Comparison of ENCODE assay signal across 17 cellular contexts in the genomic region with DNA sequence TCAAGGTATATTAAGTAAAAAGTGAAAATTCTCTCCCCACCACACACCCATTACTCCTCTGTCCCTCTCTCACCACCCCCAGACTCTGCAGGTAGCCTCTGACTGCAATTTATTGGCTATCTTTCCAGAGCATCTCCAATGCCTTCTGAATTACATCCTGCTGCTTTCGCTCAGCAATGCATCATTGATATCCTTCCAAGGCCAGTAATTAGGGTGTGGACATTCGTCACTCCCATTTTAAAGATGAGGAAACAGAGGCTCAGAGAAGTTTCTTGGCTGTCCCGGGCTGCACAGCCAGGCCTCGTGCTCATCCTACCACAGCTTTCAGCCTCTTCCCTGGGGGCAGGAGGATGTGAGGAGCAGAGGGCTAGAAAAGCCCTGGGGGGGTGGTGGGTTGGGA. TPM values are rescaled to one million over a fixed set of nuclear protein-coding genes. Genes with fewer than 3 reads are reported as not detected.
DNase-seq lines count a peak whose midpoint lies in the region; ATAC-seq and TF ChIP-seq lines count a peak whose summit lies in the region.
"Had no signal": no experiment of that assay in that cellular context is flagged by ENCODE, and none has a peak within 500 bp of the region (broad histone marks: within the 10 kb centered on the region; RNA-seq: fewer than 3 reads in every experiment).

No MANE protein-coding gene starts in this region.

- H3K27ac Mint-ChIP-seq in endodermal cell (peak overlapping the region; percentile 64), neural progenitor cell (peak overlapping the region; percentile 90)
- H3K27ac Mint-ChIP-seq in activated naive CD8-positive, alpha-beta T cell treated with anti-CD3 and anti-CD28 coated beads, Interleukin-2, amount 50 U/mL, for 24 hours: no peak overlapping the region
- H3K27ac Mint-ChIP-seq: activated T-helper 2 cell treated with anti-CD3 and anti-CD28 coated beads, Interferon-gamma antibody, Interleukin-2, Interleukin-4, amounts not matched to agents 10 μg/mL and 5 μg/mL and 100 μg/mL, durations not matched to agents 14 hours and 24 hours and 36 hours; CD8-positive, alpha-beta T cell; natural killer cell treated with Interleukin-12 subunit alpha and Interleukin-12 subunit beta and Interleukin-15 and Interleukin-18, amount 100 ng/mL, for 72 hours; T-helper 17 cell had no signal

- ATAC-seq in left cardiac atrium: no peak
- ATAC-seq in aorta (ENCODE audit: low FRiP score): no peak
- ATAC-seq in mucosa of descending colon: no peak
- ATAC-seq in activated naive CD8-positive, alpha-beta T cell treated with anti-CD3 and anti-CD28 coated beads, Interleukin-2, amount 50 U/mL, for 24 hours: no peak
- no peak for ATAC-seq in HG03521 (IDR thresholded peaks at IDR 0.05; ENCODE audit: unreplicated experiment)
- ATAC-seq: CD8-positive, alpha-beta T cell; natural killer cell treated with Interleukin-12 subunit alpha and Interleukin-12 subunit beta and Interleukin-15 and Interleukin-18, amount 100 ng/mL, for 72 hours; T-helper 17 cell had no signal

- H2AFZ ChIP-seq in neural progenitor cell (replicated peaks): no peak overlapping the region

- WGBS in endodermal cell (ENCODE audit: insufficient coverage in 1 of 2, insufficient read length in 1 of 2), 2 experiments: 70 to 90% methylated on average over 2 to 4 of the region's 4 CpGs
- 61 to 64% methylated on average over 4 of the region's 4 CpGs for WGBS in aorta, 2 donors

- H3K27me3 Mint-ChIP-seq in endodermal cell (ENCODE audit: insufficient read depth) (peaks cover 2% of the 10 kb centered on the region), neural progenitor cell (ENCODE audit: insufficient read depth, low read depth) (peaks cover 24% of the 10 kb centered on the region)
- no peaks in the 10 kb centered on the region for H3K27me3 Mint-ChIP-seq in activated naive CD8-positive, alpha-beta T cell treated with anti-CD3 and anti-CD28 coated beads, Interleukin-2, amount 50 U/mL, for 24 hours
- H3K27me3 Mint-ChIP-seq: natural killer cell treated with Interleukin-12 subunit alpha and Interleukin-12 subunit beta and Interleukin-15 and Interleukin-18, amount 100 ng/mL, for 72 hours had no signal

- no peak overlapping the region for H3K9ac ChIP-seq in endodermal cell (ENCODE audit: extremely low read depth, low read length, poor library complexity, severe bottlenecking)
- no peak overlapping the region for H3K9ac ChIP-seq in neural progenitor cell

- peak overlapping the region; percentile 36 for H3K4me2 ChIP-seq in neural progenitor cell

- H3K9me3 Mint-ChIP-seq in endodermal cell (no peaks in the 10 kb centered on the region), neural progenitor cell (no peaks in the 10 kb centered on the region)
- H3K9me3 Mint-ChIP-seq in activated naive CD8-positive, alpha-beta T cell treated with anti-CD3 and anti-CD28 coated beads, Interleukin-2, amount 50 U/mL, for 24 hours: no peaks in the 10 kb centered on the region
- H3K9me3 Mint-ChIP-seq: activated T-helper 2 cell treated with anti-CD3 and anti-CD28 coated beads, Interferon-gamma antibody, Interleukin-2, Interleukin-4, amounts not matched to agents 10 μg/mL and 5 μg/mL and 100 μg/mL, durations not matched to agents 14 hours and 24 hours and 36 hours; CD8-positive, alpha-beta T cell; natural killer cell treated with Interleukin-12 subunit alpha and Interleukin-12 subunit beta and Interleukin-15 and Interleukin-18, amount 100 ng/mL, for 72 hours had no signal

- intact Hi-C loops in left ventricle myocardium inferior (cut with micrococcal nuclease) (no loop called here), left cardiac atrium (cut with DNase I) (no loop called here), aorta (cut with DNase I) (loop anchor here in 1 of 2 donors (1.0 kb wide), 1 partner anchor 24 kb away; a partner anchor contains a TSS), mucosa of descending colon (cut with DNase I, micrococcal nuclease) (no loop called here)

- H3K9me3 ChIP-seq in left ventricle myocardium inferior (replicated peaks) (no peaks in the 10 kb centered on the region), endodermal cell (ENCODE audit: control insufficient read depth, low read length) (no peaks in the 10 kb centered on the region), neural progenitor cell (ENCODE audit: low read depth) (no peaks in the 10 kb centered on the region), aorta (ENCODE audit: control insufficient read depth, low read length) (no peaks in the 10 kb centered on the region), mucosa of descending colon (no peaks in the 10 kb centered on the region)
- H3K9me3 ChIP-seq: adrenal gland had no signal

- peaks cover 11% of the 10 kb centered on the region for H4K20me1 ChIP-seq in neural progenitor cell (ENCODE audit: low read depth)

- no peak for DNase-seq in left ventricle myocardium inferior
- DNase-seq in left cardiac atrium: no peak
- no peak for DNase-seq in endodermal cell
- no peak for DNase-seq in neural progenitor cell (ENCODE audit: low spot score)
- DNase-seq in aorta: peak in 1 of 2 donors; percentile 40
- no peak for DNase-seq in mucosa of descending colon
- no peak for DNase-seq in activated naive CD8-positive, alpha-beta T cell treated with anti-CD3 and anti-CD28 coated beads, Interleukin-2, amount 50 U/mL, for 24 hours
- DNase-seq: CD8-positive, alpha-beta T cell; DND-41; NCI-H2227 treated with DMSO at 0.1 percent for 48 hours; NK-92 treated with Interleukin-12 subunit alpha and Interleukin-12 subunit beta, amount 100 ng/mL, for 24 hours; stimulated activated naive CD4-positive, alpha-beta T cell; T-helper 17 cell had no signal

- H3K4me3 ChIP-seq in left ventricle myocardium inferior (no peak overlapping the region), endodermal cell (ENCODE audit: low read length) (no peak overlapping the region), neural progenitor cell (no peak overlapping the region), aorta (ENCODE audit: low read length in 2 of 2) (no peak overlapping the region), mucosa of descending colon (no peak overlapping the region)
- H3K4me3 ChIP-seq: adrenal gland had no signal

- H3K36me3 ChIP-seq in left ventricle myocardium inferior: no peaks in the 10 kb centered on the region
- H3K36me3 ChIP-seq in endodermal cell (ENCODE audit: control insufficient read depth, insufficient read depth, low read length): no peaks in the 10 kb centered on the region
- no peaks in the 10 kb centered on the region for H3K36me3 ChIP-seq in neural progenitor cell
- H3K36me3 ChIP-seq in aorta (ENCODE audit: control insufficient read depth in 1 of 2, insufficient read depth in 2 of 2, low read length in 1 of 2): no peaks in the 10 kb centered on the region
- H3K36me3 ChIP-seq in mucosa of descending colon (ENCODE audit: low read depth): no peaks in the 10 kb centered on the region
- H3K36me3 ChIP-seq: adrenal gland had no signal

- H3K4me1 Mint-ChIP-seq in endodermal cell (peaks cover 31% of the 10 kb centered on the region), neural progenitor cell (peaks cover 75% of the 10 kb centered on the region)
- no peaks in the 10 kb centered on the region for H3K4me1 Mint-ChIP-seq in activated naive CD8-positive, alpha-beta T cell treated with anti-CD3 and anti-CD28 coated beads, Interleukin-2, amount 50 U/mL, for 24 hours

- no peaks in the 10 kb centered on the region for H3K27me3 ChIP-seq in left ventricle myocardium inferior (ENCODE audit: low read depth)
- no peaks in the 10 kb centered on the region for H3K27me3 ChIP-seq in endodermal cell (ENCODE audit: control insufficient read depth, insufficient read depth, low read length, poor library complexity, severe bottlenecking)
- peaks cover 31% of the 10 kb centered on the region for H3K27me3 ChIP-seq in neural progenitor cell
- H3K27me3 ChIP-seq in aorta (ENCODE audit: control insufficient read depth in 1 of 2, insufficient read depth in 2 of 2, low read length in 1 of 2): no peaks in the 10 kb centered on the region
- H3K27me3 ChIP-seq: adrenal gland had no signal

- H3K4me1 ChIP-seq in left ventricle myocardium inferior: peaks cover 54% of the 10 kb centered on the region
- peaks cover 22% of the 10 kb centered on the region for H3K4me1 ChIP-seq in endodermal cell (ENCODE audit: control insufficient read depth, insufficient read depth, low read length)
- peaks cover 44% of the 10 kb centered on the region for H3K4me1 ChIP-seq in neural progenitor cell
- no peaks in the 10 kb centered on the region for H3K4me1 ChIP-seq in aorta (ENCODE audit: control insufficient read depth in 1 of 2, insufficient read depth in 2 of 2, low read length in 2 of 2)
- no peaks in the 10 kb centered on the region for H3K4me1 ChIP-seq in mucosa of descending colon (ENCODE audit: low read depth)

- H3K36me3 Mint-ChIP-seq in endodermal cell (ENCODE audit: low read depth) (no peaks in the 10 kb centered on the region), neural progenitor cell (no peaks in the 10 kb centered on the region)
- no peaks in the 10 kb centered on the region for H3K36me3 Mint-ChIP-seq in activated naive CD8-positive, alpha-beta T cell treated with anti-CD3 and anti-CD28 coated beads, Interleukin-2, amount 50 U/mL, for 24 hours (ENCODE audit: low read depth)
- H3K36me3 Mint-ChIP-seq: CD8-positive, alpha-beta T cell; natural killer cell treated with Interleukin-12 subunit alpha and Interleukin-12 subunit beta and Interleukin-15 and Interleukin-18, amount 100 ng/mL, for 72 hours had no signal

- H3K27ac ChIP-seq in left ventricle myocardium inferior (replicated peaks) (peak overlapping the region; percentile 43), endodermal cell (ENCODE audit: low read depth, low read length) (peak overlapping the region; percentile 60), neural progenitor cell (no peak overlapping the region), aorta (ENCODE audit: low read depth in 1 of 2, low read length in 2 of 2) (peak overlapping the region; percentile 8 to 90)
- H3K27ac ChIP-seq: adrenal gland had no signal

- H3K4me3 Mint-ChIP-seq in endodermal cell (no peak overlapping the region), neural progenitor cell (peak overlapping the region; percentile 29)
- H3K4me3 Mint-ChIP-seq in activated naive CD8-positive, alpha-beta T cell treated with anti-CD3 and anti-CD28 coated beads, Interleukin-2, amount 50 U/mL, for 24 hours: no peak overlapping the region
- H3K4me3 Mint-ChIP-seq: CD8-positive, alpha-beta T cell; natural killer cell treated with Interleukin-12 subunit alpha and Interleukin-12 subunit beta and Interleukin-15 and Interleukin-18, amount 100 ng/mL, for 72 hours; T-helper 17 cell had no signal

- TF ChIP-seq CTCF in left ventricle myocardium inferior (IDR thresholded peaks at IDR 0.05; ENCODE audit: borderline replicate concordance): no peak
- TF ChIP-seq CTCF in endodermal cell (conservative IDR thresholded peaks at IDR 0.05): no peak
- TF ChIP-seq CTCF in neural progenitor cell (IDR thresholded peaks at IDR 0.05): no peak
- no peak for TF ChIP-seq CTCF in mucosa of descending colon (IDR thresholded peaks at IDR 0.05)

- H3F3A ChIP-seq in neural progenitor cell (ENCODE audit: low read depth): peaks cover 23% of the 10 kb centered on the region

- H3K79me2 ChIP-seq in neural progenitor cell (ENCODE audit: low read depth): no peaks in the 10 kb centered on the region

RNA-seq across cellular contexts. Expression of a gene that starts 23.6 kb away (rescaled TPM):
- 4.2 TPM for total RNA-seq in left ventricle myocardium inferior
- 1 to 10 TPM; 4.6 to 5.0 TPM for total RNA-seq in left cardiac atrium
- 1 to 10 TPM; 5.0 to 7.6 TPM for total RNA-seq in endodermal cell
- polyA plus RNA-seq in endodermal cell (2013, experiment 1 of 2): 6.4 TPM
- 6.2 TPM for polyA plus RNA-seq in endodermal cell (2013, experiment 2 of 2)
- 1.0 and 2.1 TPM in 2 replicates for total RNA-seq in neural progenitor cell (ENCODE audit: low replicate concordance)
- total RNA-seq in aorta: 10 to 100 TPM; 29.1 to 33.7 TPM
- 10 to 100 TPM in 1 of 2 donors, 1 to 10 TPM in 1; 7.6 to 16.3 TPM for polyA plus RNA-seq in aorta
- 1 to 10 TPM in 2 of 3 donors, under 1 TPM in 1; 0.96 to 3.1 (median 2.3) TPM for total RNA-seq in mucosa of descending colon
- total RNA-seq: natural killer cell treated with Interleukin-12 subunit alpha and Interleukin-12 subunit beta and Interleukin-15 and Interleukin-18, amount 100 ng/mL, for 72 hours; T-helper 17 cell had no signal

RNA-seq across cellular contexts. Expression of a gene that starts 23.7 kb away (rescaled TPM):
- total RNA-seq in left ventricle myocardium inferior: 31.5 TPM
- 10 to 100 TPM; 27.8 to 30.3 TPM for total RNA-seq in left cardiac atrium
- total RNA-seq in endodermal cell: 10 to 100 TPM; 35.0 to 41.6 TPM
- 47.8 TPM for polyA plus RNA-seq in endodermal cell (2013, experiment 1 of 2)
- 43.8 TPM for polyA plus RNA-seq in endodermal cell (2013, experiment 2 of 2)
- 26.9 and 29.7 TPM in 2 replicates for total RNA-seq in neural progenitor cell (ENCODE audit: low replicate concordance)
- total RNA-seq in aorta: 10 to 100 TPM; 37.4 to 39.8 TPM
- polyA plus RNA-seq in aorta: 10 to 100 TPM in 1 of 2 donors, 1 to 10 TPM in 1; 9.5 to 34.8 TPM
- total RNA-seq in mucosa of descending colon: 10 to 100 TPM; 40.6 to 50.9 (median 46.3) TPM

RNA-seq across cellular contexts. Expression of a gene that starts 56.0 kb away (rescaled TPM):
- total RNA-seq in left ventricle myocardium inferior (20.5 TPM), left cardiac atrium (10 to 100 TPM; 11.9 to 15.4 TPM), endodermal cell (10 to 100 TPM in 1 of 2 donors, 1 to 10 TPM in 1; 4.4 to 10.4 TPM), neural progenitor cell (ENCODE audit: low replicate concordance) (6.4 and 15.1 TPM in 2 replicates), aorta (10 to 100 TPM; 12.6 to 17.3 TPM), mucosa of descending colon (10 to 100 TPM in 2 of 3 donors, 1 to 10 TPM in 1; 7.7 to 12.7 (median 11.5) TPM)
- 9.9 TPM for polyA plus RNA-seq in endodermal cell (2013, experiment 1 of 2)
- polyA plus RNA-seq in endodermal cell (2013, experiment 2 of 2): 8.9 TPM
- 10 to 100 TPM in 1 of 2 donors, 1 to 10 TPM in 1; 3.3 to 13.8 TPM for polyA plus RNA-seq in aorta
